In the genomic region with DNA sequence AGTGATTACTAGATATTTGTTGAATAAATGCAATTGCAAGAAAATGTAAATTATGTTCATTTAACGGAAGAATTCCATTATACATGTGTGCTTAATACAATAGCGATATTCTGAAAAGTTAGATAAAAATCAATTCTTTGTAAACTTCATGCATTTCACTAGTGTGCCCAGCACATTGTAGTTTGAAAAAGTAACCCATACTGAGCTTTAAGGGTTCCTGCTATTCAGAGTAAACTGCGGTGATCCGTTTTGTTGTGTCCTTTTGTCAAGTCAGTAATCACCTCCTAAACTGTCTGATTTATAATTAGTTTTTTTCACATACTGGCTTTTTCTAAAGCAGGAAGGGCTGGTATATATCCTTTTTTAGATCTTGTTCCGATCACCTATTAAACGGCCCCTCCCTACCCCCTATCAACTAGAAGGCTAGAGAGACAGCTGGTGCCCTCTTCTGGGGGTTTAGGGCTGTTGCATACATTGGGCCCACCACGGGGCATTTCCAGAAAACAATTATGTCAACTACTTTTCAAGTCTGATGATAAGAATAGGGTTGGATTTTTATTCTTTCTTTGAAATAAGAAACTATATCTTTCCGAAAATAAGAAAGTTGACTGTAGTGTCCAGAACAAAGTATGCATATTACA, we compare ENCODE assay signal across 8 cellular contexts. TPM values are rescaled to one million over a fixed set of nuclear protein-coding genes. Genes with fewer than 3 reads are reported as not detected.
DNase-seq lines count a peak whose midpoint lies in the region; ATAC-seq and TF ChIP-seq lines count a peak whose summit lies in the region.

No MANE protein-coding gene starts in this region.

- no peak overlapping the region for H3K9ac ChIP-seq in HUES64 (ENCODE audit: low read depth, low read length)

- no peaks in the 10 kb centered on the region for H3K9me3 ChIP-seq in HUES64 (ENCODE audit: insufficient read depth, low read depth, low read length)
- no peaks in the 10 kb centered on the region for H3K9me3 ChIP-seq in transverse colon
- no peaks in the 10 kb centered on the region for H3K9me3 ChIP-seq in ovary

- no peak overlapping the region for H3K27ac ChIP-seq in HUES64 (ENCODE audit: low read depth, low read length)
- H3K27ac ChIP-seq in transverse colon = no peak overlapping the region
- H3K27ac ChIP-seq in ovary = no peak overlapping the region

- H3K36me3 ChIP-seq in HUES64 (ENCODE audit: insufficient read depth, low read length) (no peaks in the 10 kb centered on the region), transverse colon (no peaks in the 10 kb centered on the region), ovary (no peaks in the 10 kb centered on the region)

- no peaks in the 10 kb centered on the region for H3K4me1 Mint-ChIP-seq in activated CD4-positive, alpha-beta T cell treated with anti-CD3 and anti-CD28 coated beads for 36 hours
- H3K4me1 Mint-ChIP-seq in activated CD8-positive, alpha-beta T cell treated with anti-CD3 and anti-CD28 coated beads, Interleukin-2, amount 10 ng/mL, durations not matched to agents 7 days and 5 days (ENCODE audit: low read depth) = no peaks in the 10 kb centered on the region

- H3K4me3 ChIP-seq in HUES64 (ENCODE audit: low read length) (0 out of 2 replicates have a peak overlapping the region, but pooled peaks have one; percentile 29), transverse colon (no peak overlapping the region), ovary (no peak overlapping the region)

- H3K27me3 Mint-ChIP-seq in activated CD4-positive, alpha-beta T cell treated with anti-CD3 and anti-CD28 coated beads for 36 hours = peaks cover 3% of the 10 kb centered on the region
- peaks cover 2% of the 10 kb centered on the region for H3K27me3 Mint-ChIP-seq in activated CD8-positive, alpha-beta T cell treated with anti-CD3 and anti-CD28 coated beads, Interleukin-2, amount 10 ng/mL, durations not matched to agents 7 days and 5 days (ENCODE audit: low read depth)

- TF ChIP-seq CTCF in transverse colon (IDR thresholded peaks at IDR 0.05) (peak; percentile 40 to 48 (median 45)), ovary (IDR thresholded peaks at IDR 0.05) (no peak)

- H3K36me3 Mint-ChIP-seq in activated CD4-positive, alpha-beta T cell treated with anti-CD3 and anti-CD28 coated beads for 36 hours (ENCODE audit: low read depth) = no peaks in the 10 kb centered on the region
- no peaks in the 10 kb centered on the region for H3K36me3 Mint-ChIP-seq in activated CD8-positive, alpha-beta T cell treated with anti-CD3 and anti-CD28 coated beads, Interleukin-2, amount 10 ng/mL, durations not matched to agents 7 days and 5 days (ENCODE audit: low read depth)

- DNase-seq in activated CD4-positive, alpha-beta T cell treated with anti-CD3 and anti-CD28 coated beads for 36 hours = peak; percentile 24
- DNase-seq in activated CD4-positive, alpha-beta T cell treated with anti-CD3 and anti-CD28 coated beads for 4 hours = no peak
- DNase-seq in activated CD8-positive, alpha-beta T cell treated with anti-CD3 and anti-CD28 coated beads, Interleukin-2, amount 10 ng/mL, durations not matched to agents 7 days and 5 days = peak; percentile 19
- peak; percentile 55 for DNase-seq in iPS-NIHi11 (ENCODE audit: low spot score)
- DNase-seq in transverse colon = no peak
- no peak for DNase-seq in ovary

- TF ChIP-seq EP300 in transverse colon (IDR thresholded peaks at IDR 0.05; ENCODE audit: low read depth) (no peak), ovary (IDR thresholded peaks at IDR 0.05) (no peak)

- H3K27me3 ChIP-seq in HUES64 (ENCODE audit: insufficient read depth, low read length) (no peaks in the 10 kb centered on the region), transverse colon (no peaks in the 10 kb centered on the region), ovary (no peaks in the 10 kb centered on the region)

- 38% methylated on average over 3 of the region's 8 CpGs for WGBS in HUES64
- 39 to 42% methylated on average over 6 to 8 of the region's 8 CpGs for WGBS in transverse colon (ENCODE audit: low coverage in 1 of 2), 2 donors
- whole genome bisulfite sequencing in ovary, 3 donors = 28 to 37% (median 36%) methylated on average over 8 of the region's 8 CpGs

- TF ChIP-seq POLR2A in transverse colon (IDR thresholded peaks at IDR 0.05) (no peak), ovary (IDR thresholded peaks at IDR 0.05) (no peak)

- in situ Hi-C loops in transverse colon (cut with MboI; ENCODE audit: low pct_ligation_motif_present in 1 of 4, low pct_unique_long_range_greater_than_20kb in 1 of 4, low sequenced_read_pairs in 3 of 4) = loop anchor here in 2 of 4 donors (10.0 to 25.0 kb wide), 2 partner anchors 159 to 166 kb away; no protein-coding TSS in a partner anchor

- CTCF ChIA-PET in activated CD4-positive, alpha-beta T cell treated with anti-CD3 and anti-CD28 coated beads for 36 hours (lab: Charles Lee) = interaction anchor here (0.7 to 1.8 kb wide), 2 partner anchors 104 to 212 kb away, joined by 3 to 7 read pairs; no protein-coding TSS in a partner anchor
- CTCF ChIA-PET in activated CD8-positive, alpha-beta T cell treated with anti-CD3 and anti-CD28 coated beads, Interleukin-2, amount 10 ng/mL, durations not matched to agents 7 days and 5 days (lab: Charles Lee) = interaction anchor here (1.2 kb wide), 1 partner anchor 156 kb away, joined by 7 read pairs; no protein-coding TSS in a partner anchor

- no peak for ATAC-seq in activated CD4-positive, alpha-beta T cell treated with anti-CD3 and anti-CD28 coated beads for 36 hours
- ATAC-seq in activated CD8-positive, alpha-beta T cell treated with anti-CD3 and anti-CD28 coated beads, Interleukin-2, amount 10 ng/mL, durations not matched to agents 7 days and 5 days = no peak
- ATAC-seq in GM18520 (IDR thresholded peaks at IDR 0.05; ENCODE audit: unreplicated experiment) = no peak

- H3K27ac Mint-ChIP-seq in activated CD4-positive, alpha-beta T cell treated with anti-CD3 and anti-CD28 coated beads for 36 hours = no peak overlapping the region
- no peak overlapping the region for H3K27ac Mint-ChIP-seq in activated CD8-positive, alpha-beta T cell treated with anti-CD3 and anti-CD28 coated beads, Interleukin-2, amount 10 ng/mL, durations not matched to agents 7 days and 5 days

- no peaks in the 10 kb centered on the region for H3K9me3 Mint-ChIP-seq in activated CD4-positive, alpha-beta T cell treated with anti-CD3 and anti-CD28 coated beads for 36 hours (ENCODE audit: low read depth)
- H3K9me3 Mint-ChIP-seq in activated CD8-positive, alpha-beta T cell treated with anti-CD3 and anti-CD28 coated beads, Interleukin-2, amount 10 ng/mL, durations not matched to agents 7 days and 5 days (ENCODE audit: insufficient read depth) = no peaks in the 10 kb centered on the region

- no peak overlapping the region for H3K4me3 Mint-ChIP-seq in activated CD4-positive, alpha-beta T cell treated with anti-CD3 and anti-CD28 coated beads for 36 hours
- H3K4me3 Mint-ChIP-seq in activated CD8-positive, alpha-beta T cell treated with anti-CD3 and anti-CD28 coated beads, Interleukin-2, amount 10 ng/mL, durations not matched to agents 7 days and 5 days = no peak overlapping the region

- H3K4me1 ChIP-seq in HUES64 (ENCODE audit: insufficient read depth, low read length) (no peaks in the 10 kb centered on the region), transverse colon (no peaks in the 10 kb centered on the region), ovary (ENCODE audit: insufficient read depth) (no peaks in the 10 kb centered on the region)

- POLR2A ChIA-PET in activated CD4-positive, alpha-beta T cell treated with anti-CD3 and anti-CD28 coated beads for 36 hours (lab: Charles Lee) = no interaction called here
- POLR2A ChIA-PET in activated CD8-positive, alpha-beta T cell treated with anti-CD3 and anti-CD28 coated beads, Interleukin-2, amount 10 ng/mL, durations not matched to agents 7 days and 5 days (lab: Charles Lee) = no interaction called here

- intact Hi-C loops in activated CD4-positive, alpha-beta T cell treated with anti-CD3 and anti-CD28 coated beads for 36 hours (cut with DNase I, micrococcal nuclease) = loop anchor here (5.0 kb wide), 2 partner anchors 156 to 211 kb away; no protein-coding TSS in a partner anchor
- intact Hi-C loops in transverse colon (cut with DNase I; ENCODE audit: low total_unique reads) (no loop called here), ovary (cut with DNase I) (no loop called here)

RNA-seq across cellular contexts. Expression of a gene that starts 7.0 kb away (rescaled TPM):
- not detected for total RNA-seq in activated CD4-positive, alpha-beta T cell treated with anti-CD3 and anti-CD28 coated beads for 36 hours
- not detected for polyA plus RNA-seq in HUES64 (2013, experiment 1 of 2)
- not detected for polyA plus RNA-seq in HUES64 (2013, experiment 2 of 2)
- not detected for total RNA-seq in activated CD8-positive, alpha-beta T cell treated with anti-CD3 and anti-CD28 coated beads, Interleukin-2, amount 10 ng/mL, durations not matched to agents 7 days and 5 days
- total RNA-seq in transverse colon = not detected
- total RNA-seq in ovary = not detected
- under 1 TPM in 1 of 2 donors, not detected in 1; 0.06 TPM for polyA plus RNA-seq in ovary

Comparison
In these comparisons a context has a peak if more than half of its experiments do, and no peak if none do; other contexts are left out.
1. DNase-seq: peak in activated CD4-positive, alpha-beta T cell treated with anti-CD3 and anti-CD28 coated beads for 36 hours (single experiment), activated CD8-positive, alpha-beta T cell treated with anti-CD3 and anti-CD28 coated beads, Interleukin-2, amount 10 ng/mL, durations not matched to agents 7 days and 5 days (single experiment) and iPS-NIHi11 (single experiment); none in activated CD4-positive, alpha-beta T cell treated with anti-CD3 and anti-CD28 coated beads for 4 hours (0 of 2), transverse colon (single experiment) and ovary (0 of 5).
2. CTCF ChIP-seq: peak in transverse colon (5 of 5); none in ovary (0 of 3).
3. intact Hi-C loops: an anchor here in activated CD4-positive, alpha-beta T cell treated with anti-CD3 and anti-CD28 coated beads for 36 hours (5.0 kb wide); none called in transverse colon and ovary.